ENCODE assay signal across 8 cellular contexts in the genomic region with DNA sequence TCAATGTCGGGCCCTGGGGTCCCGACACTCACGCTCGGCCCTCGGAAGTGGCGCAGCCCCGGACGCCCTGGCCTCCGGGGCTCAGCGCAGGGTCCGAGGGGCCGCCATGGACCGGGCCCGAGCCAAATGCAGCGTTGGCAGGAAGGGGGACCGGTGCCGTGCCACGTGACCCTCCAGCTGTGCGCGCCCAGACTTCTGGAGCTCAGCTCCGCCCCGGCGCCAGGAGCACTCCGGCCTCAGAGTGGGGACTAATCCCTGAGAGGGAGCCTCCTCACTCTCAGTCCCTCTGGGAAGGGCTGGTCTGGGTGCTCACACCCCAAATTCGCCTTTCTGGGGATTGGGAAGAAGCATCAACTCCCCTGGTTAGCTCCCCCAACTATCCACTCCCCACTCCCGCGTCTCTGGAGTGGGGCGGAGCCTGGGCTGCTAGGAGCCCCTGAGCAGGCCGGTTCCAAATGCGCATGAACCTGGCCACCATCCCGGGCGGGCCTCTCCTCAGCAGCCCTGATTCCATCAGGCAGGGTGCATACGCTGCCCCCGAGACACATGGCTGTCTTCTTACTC. TPM values are rescaled to one million over a fixed set of nuclear protein-coding genes. Genes with fewer than 3 reads are reported as not detected.
DNase-seq lines count a peak whose midpoint lies in the region; ATAC-seq and TF ChIP-seq lines count a peak whose summit lies in the region.

A gene with protein sequence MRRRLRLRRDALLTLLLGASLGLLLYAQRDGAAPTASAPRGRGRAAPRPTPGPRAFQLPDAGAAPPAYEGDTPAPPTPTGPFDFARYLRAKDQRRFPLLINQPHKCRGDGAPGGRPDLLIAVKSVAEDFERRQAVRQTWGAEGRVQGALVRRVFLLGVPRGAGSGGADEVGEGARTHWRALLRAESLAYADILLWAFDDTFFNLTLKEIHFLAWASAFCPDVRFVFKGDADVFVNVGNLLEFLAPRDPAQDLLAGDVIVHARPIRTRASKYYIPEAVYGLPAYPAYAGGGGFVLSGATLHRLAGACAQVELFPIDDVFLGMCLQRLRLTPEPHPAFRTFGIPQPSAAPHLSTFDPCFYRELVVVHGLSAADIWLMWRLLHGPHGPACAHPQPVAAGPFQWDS (minus strand): TSS at position 166 of the 564 bp plus-strand sequence. CDS start 513 bp downstream, outside the sequence.

- H3K27me3 ChIP-seq in GM23338 (ENCODE audit: insufficient read depth) (peaks cover 79% of the 10 kb centered on the region), ascending aorta (no peaks in the 10 kb centered on the region), prostate gland (replicated peaks; ENCODE audit: insufficient read depth) (no peaks in the 10 kb centered on the region)

- H3K36me3 Mint-ChIP-seq in GM23338 (ENCODE audit: low read depth): peaks cover 12% of the 10 kb centered on the region

- H3K27ac Mint-ChIP-seq in GM23338: no peak within 1 kb of the TSS

- H3K4me3 Mint-ChIP-seq in GM23338: peak within 1 kb of the TSS; percentile 75

- H3K4me2 ChIP-seq in GM23338: peak within 1 kb of the TSS; percentile 94

- H3K27me3 Mint-ChIP-seq in GM23338 (ENCODE audit: insufficient read depth, low read depth, poor library complexity): peaks cover 59% of the 10 kb centered on the region

- H3K9me2 ChIP-seq in GM23338 (ENCODE audit: insufficient read depth): no peaks in the 10 kb centered on the region

- H2AFZ ChIP-seq in GM23338: peak within 1 kb of the TSS; percentile 97

- no peaks in the 10 kb centered on the region for H3K36me3 ChIP-seq in GM23338 (ENCODE audit: insufficient read depth)
- peaks cover 14 to 17% of the 10 kb centered on the region in 2 donors for H3K36me3 ChIP-seq in ascending aorta
- no peaks in the 10 kb centered on the region for H3K36me3 ChIP-seq in prostate gland

- no peaks in the 10 kb centered on the region for H3K79me2 ChIP-seq in GM23338 (replicated peaks; ENCODE audit: insufficient read depth)

- H3K9me3 Mint-ChIP-seq in GM23338: no peaks in the 10 kb centered on the region

- H3K9me3 ChIP-seq in ascending aorta: no peaks in the 10 kb centered on the region
- no peaks in the 10 kb centered on the region for H3K9me3 ChIP-seq in prostate gland

- intact Hi-C loops in ascending aorta (cut with DNase I): loop anchor here (2.0 to 5.0 kb wide), 2 partner anchors 36 to 42 kb away; partner anchors contain the start of gene PHAF1
- intact Hi-C loops in prostate gland (cut with DNase I): loop anchor here (5.0 kb wide), 1 partner anchor 199 kb away; no protein-coding TSS in a partner anchor

- no peak for TF ChIP-seq POLR2A in prostate gland (IDR thresholded peaks at IDR 0.05)

- H3K4me1 ChIP-seq in GM23338 (ENCODE audit: insufficient read depth) (peaks cover 9% of the 10 kb centered on the region; the same call in 1 of the 2 replicates), ascending aorta (peaks cover 6 to 19% of the 10 kb centered on the region in 2 donors), prostate gland (replicated peaks) (peaks cover 5% of the 10 kb centered on the region)

- under 1% methylated on average over 33 of the region's 34 CpGs for whole genome bisulfite sequencing in prostate gland

- 0 out of 2 replicates have a peak, but pooled peaks cover 7% of the 10 kb centered on the region for H3F3A ChIP-seq in GM23338 (replicated peaks; ENCODE audit: low read depth)

- DNase-seq in NCI-H1436 (lab: John Stamatoyannopoulos, UW): peak; percentile 50
- no peak for DNase-seq in NCI-H1436 treated with DMSO at 0.1 percent for 48 hours (lab: John Stamatoyannopoulos, UW)
- peak; percentile 84 for DNase-seq in GM23338 (ENCODE audit: low spot score)
- peak; percentile 25 to 68 for DNase-seq in NCI-H446 (lab: John Stamatoyannopoulos, UW)
- DNase-seq in ascending aorta (ENCODE audit: low spot score in 2 of 2): peak in 1 of 2 donors; percentile 85
- DNase-seq in hepatic stellate cell (ENCODE audit: low spot score): peak; percentile 92
- peak; percentile 72 for DNase-seq in prostate gland (ENCODE audit: low spot score)

- peaks cover 10% of the 10 kb centered on the region; the same call in 2 of the 3 replicates for H3K4me1 Mint-ChIP-seq in GM23338

- peaks cover 4% of the 10 kb centered on the region; the same call in 1 of the 2 replicates for H4K20me1 ChIP-seq in GM23338 (replicated peaks; ENCODE audit: insufficient read depth)

- peak; percentile 38 for ATAC-seq in GM23338
- no peak for ATAC-seq in GM21528 (IDR thresholded peaks at IDR 0.05; ENCODE audit: low FRiP score, unreplicated experiment)

- H3K4me3 ChIP-seq in GM23338 (peak within 1 kb of the TSS; percentile 77), ascending aorta (peak within 1 kb of the TSS; percentile 68 to 75), prostate gland (peak within 1 kb of the TSS; percentile 64 to 68)

- H3K27ac ChIP-seq in GM23338 (ENCODE audit: low read depth) (no peak within 1 kb of the TSS), ascending aorta (peak within 1 kb of the TSS; percentile 88 to 89), prostate gland (peak within 1 kb of the TSS; percentile 83 to 91)

- TF ChIP-seq CTCF in GM23338 (conservative IDR thresholded peaks at IDR 0.05; ENCODE audit: low read depth in 2 of 2) (no peak), ascending aorta (IDR thresholded peaks at IDR 0.05) (no peak), prostate gland (IDR thresholded peaks at IDR 0.05) (no peak)

TF ChIP-seq in GM23338, 12 proteins besides CTCF, POLR2A, EP300 and RAD21:
- peak; percentile 73 for TF ChIP-seq POLR2AphosphoS5 (IDR thresholded peaks at IDR 0.05; ENCODE audit: low read depth)
- TF ChIP-seq, protein P1, sequence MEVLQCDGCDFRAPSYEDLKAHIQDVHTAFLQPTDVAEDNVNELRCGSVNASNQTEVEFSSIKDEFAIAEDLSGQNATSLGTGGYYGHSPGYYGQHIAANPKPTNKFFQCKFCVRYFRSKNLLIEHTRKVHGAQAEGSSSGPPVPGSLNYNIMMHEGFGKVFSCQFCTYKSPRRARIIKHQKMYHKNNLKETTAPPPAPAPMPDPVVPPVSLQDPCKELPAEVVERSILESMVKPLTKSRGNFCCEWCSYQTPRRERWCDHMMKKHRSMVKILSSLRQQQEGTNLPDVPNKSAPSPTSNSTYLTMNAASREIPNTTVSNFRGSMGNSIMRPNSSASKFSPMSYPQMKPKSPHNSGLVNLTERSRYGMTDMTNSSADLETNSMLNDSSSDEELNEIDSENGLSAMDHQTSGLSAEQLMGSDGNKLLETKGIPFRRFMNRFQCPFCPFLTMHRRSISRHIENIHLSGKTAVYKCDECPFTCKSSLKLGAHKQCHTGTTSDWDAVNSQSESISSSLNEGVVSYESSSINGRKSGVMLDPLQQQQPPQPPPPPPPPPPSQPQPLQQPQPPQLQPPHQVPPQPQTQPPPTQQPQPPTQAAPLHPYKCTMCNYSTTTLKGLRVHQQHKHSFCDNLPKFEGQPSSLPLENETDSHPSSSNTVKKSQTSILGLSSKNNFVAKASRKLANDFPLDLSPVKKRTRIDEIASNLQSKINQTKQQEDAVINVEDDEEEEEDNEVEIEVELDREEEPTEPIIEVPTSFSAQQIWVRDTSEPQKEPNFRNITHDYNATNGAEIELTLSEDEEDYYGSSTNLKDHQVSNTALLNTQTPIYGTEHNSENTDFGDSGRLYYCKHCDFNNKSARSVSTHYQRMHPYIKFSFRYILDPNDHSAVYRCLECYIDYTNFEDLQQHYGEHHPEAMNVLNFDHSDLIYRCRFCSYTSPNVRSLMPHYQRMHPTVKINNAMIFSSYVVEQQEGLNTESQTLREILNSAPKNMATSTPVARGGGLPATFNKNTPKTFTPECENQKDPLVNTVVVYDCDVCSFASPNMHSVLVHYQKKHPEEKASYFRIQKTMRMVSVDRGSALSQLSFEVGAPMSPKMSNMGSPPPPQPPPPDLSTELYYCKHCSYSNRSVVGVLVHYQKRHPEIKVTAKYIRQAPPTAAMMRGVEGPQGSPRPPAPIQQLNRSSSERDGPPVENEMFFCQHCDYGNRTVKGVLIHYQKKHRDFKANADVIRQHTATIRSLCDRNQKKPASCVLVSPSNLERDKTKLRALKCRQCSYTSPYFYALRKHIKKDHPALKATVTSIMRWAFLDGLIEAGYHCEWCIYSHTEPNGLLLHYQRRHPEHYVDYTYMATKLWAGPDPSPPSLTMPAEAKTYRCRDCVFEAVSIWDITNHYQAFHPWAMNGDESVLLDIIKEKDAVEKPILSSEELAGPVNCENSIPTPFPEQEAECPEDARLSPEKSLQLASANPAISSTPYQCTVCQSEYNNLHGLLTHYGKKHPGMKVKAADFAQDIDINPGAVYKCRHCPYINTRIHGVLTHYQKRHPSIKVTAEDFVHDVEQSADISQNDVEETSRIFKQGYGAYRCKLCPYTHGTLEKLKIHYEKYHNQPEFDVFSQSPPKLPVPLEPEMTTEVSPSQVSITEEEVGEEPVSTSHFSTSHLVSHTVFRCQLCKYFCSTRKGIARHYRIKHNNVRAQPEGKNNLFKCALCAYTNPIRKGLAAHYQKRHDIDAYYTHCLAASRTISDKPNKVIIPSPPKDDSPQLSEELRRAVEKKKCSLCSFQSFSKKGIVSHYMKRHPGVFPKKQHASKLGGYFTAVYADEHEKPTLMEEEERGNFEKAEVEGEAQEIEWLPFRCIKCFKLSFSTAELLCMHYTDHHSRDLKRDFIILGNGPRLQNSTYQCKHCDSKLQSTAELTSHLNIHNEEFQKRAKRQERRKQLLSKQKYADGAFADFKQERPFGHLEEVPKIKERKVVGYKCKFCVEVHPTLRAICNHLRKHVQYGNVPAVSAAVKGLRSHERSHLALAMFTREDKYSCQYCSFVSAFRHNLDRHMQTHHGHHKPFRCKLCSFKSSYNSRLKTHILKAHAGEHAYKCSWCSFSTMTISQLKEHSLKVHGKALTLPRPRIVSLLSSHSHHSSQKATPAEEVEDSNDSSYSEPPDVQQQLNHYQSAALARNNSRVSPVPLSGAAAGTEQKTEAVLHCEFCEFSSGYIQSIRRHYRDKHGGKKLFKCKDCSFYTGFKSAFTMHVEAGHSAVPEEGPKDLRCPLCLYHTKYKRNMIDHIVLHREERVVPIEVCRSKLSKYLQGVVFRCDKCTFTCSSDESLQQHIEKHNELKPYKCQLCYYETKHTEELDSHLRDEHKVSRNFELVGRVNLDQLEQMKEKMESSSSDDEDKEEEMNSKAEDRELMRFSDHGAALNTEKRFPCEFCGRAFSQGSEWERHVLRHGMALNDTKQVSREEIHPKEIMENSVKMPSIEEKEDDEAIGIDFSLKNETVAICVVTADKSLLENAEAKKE (CRISPR knock-in tag; IDR thresholded peaks at IDR 0.05): no peak

RNA-seq across cellular contexts. Expression of the gene that starts here (rescaled TPM):
- total RNA-seq in GM23338 (2014; rRNA removed; shearing (Covaris generic)): 6.8 and 7.0 TPM in 2 replicates
- 0.99 and 1.5 TPM in 2 replicates for polyA plus RNA-seq in GM23338 (2016; fragmentation: Nextera tagmentation; extraction: Ambion mirVana)
- total RNA-seq in ascending aorta (40.7 TPM), prostate gland (10 to 100 TPM; 32.1 to 37.3 TPM)
